Comparison of ENCODE assay signal across 1 cellular context in genomic region chr14:35826218-35826951, GRCh38.
A peak's percentile ranks its signal among the peaks of the same experiment; 100 is the strongest.
TF ChIP-seq lines count a peak whose summit lies in the region.

TSS of gene BRMS1L (plus strand) at chr14:35826338. CDS start at chr14:35826517, 179 bp downstream.

TF ChIP-seq in HepG2, 621 proteins besides CTCF, POLR2A, EP300 and RAD21 (continued from another document and continues in another):
- TF ChIP-seq ZNF784 (CRISPR knock-in tag; IDR thresholded peaks at IDR 0.05; ENCODE audit: borderline replicate concordance) (no peak; the same call in 1 of the 2 replicates), HNRNPH1 (optimal IDR thresholded peaks at IDR 0.05; ENCODE audit: low read depth, low read length) (peak; percentile 95), FOXC1 (CRISPR knock-in tag; IDR thresholded peaks at IDR 0.05; ENCODE audit: borderline replicate concordance) (peak; percentile 100), GATA4 (IDR thresholded peaks at IDR 0.05; ENCODE audit: borderline replicate concordance, low read depth) (peak; percentile 94), ZNF33B (CRISPR knock-in tag; IDR thresholded peaks at IDR 0.05) (peak; percentile 99), ZSCAN31 (CRISPR knock-in tag; IDR thresholded peaks at IDR 0.05; ENCODE audit: low read depth) (peak; percentile 99), ETV5 (CRISPR knock-in tag; IDR thresholded peaks at IDR 0.05; ENCODE audit: borderline replicate concordance) (peak; percentile 71), FOSL1 (CRISPR knock-in tag; IDR thresholded peaks at IDR 0.05; ENCODE audit: borderline replicate concordance) (peak; percentile 39; the same call in 1 of the 2 replicates), MYC (CRISPR knock-in tag; IDR thresholded peaks at IDR 0.05; ENCODE audit: borderline replicate concordance) (peak; percentile 99), AHR (CRISPR knock-in tag; IDR thresholded peaks at IDR 0.05) (peak; percentile 99), ZNF790 (CRISPR knock-in tag; IDR thresholded peaks at IDR 0.05; ENCODE audit: borderline replicate concordance) (peak; percentile 99), ZNF337 (CRISPR knock-in tag; IDR thresholded peaks at IDR 0.05; ENCODE audit: borderline replicate concordance, low read depth) (peak; percentile 99), MTF2 (CRISPR knock-in tag; IDR thresholded peaks at IDR 0.05; ENCODE audit: borderline replicate concordance) (no peak; the same call in 1 of the 2 replicates), TBX2 (CRISPR knock-in tag; IDR thresholded peaks at IDR 0.05; ENCODE audit: borderline replicate concordance) (peak; percentile 98), RAD51 (IDR thresholded peaks at IDR 0.05; ENCODE audit: borderline replicate concordance) (no peak), FOXA1 (IDR thresholded peaks at IDR 0.05) (no peak), FOXA1 (CRISPR knock-in tag; IDR thresholded peaks at IDR 0.05) (peak; percentile 20; the same call in 1 of the 2 replicates), ZNF468 (CRISPR knock-in tag; IDR thresholded peaks at IDR 0.05) (peak; percentile 99; the same call in 1 of the 2 replicates), ZSCAN22 (CRISPR knock-in tag; IDR thresholded peaks at IDR 0.05) (peak; percentile 86), ZNF274 (CRISPR knock-in tag; IDR thresholded peaks at IDR 0.05) (peak; percentile 99), RBFOX2 (IDR thresholded peaks at IDR 0.05; ENCODE audit: low read depth, low read length) (peak; percentile 100), NR1H2 (CRISPR knock-in tag; IDR thresholded peaks at IDR 0.05; ENCODE audit: borderline replicate concordance, low read depth) (peak; percentile 91), ZNF776 (CRISPR knock-in tag; IDR thresholded peaks at IDR 0.05) (peak; percentile 100), POLR2AphosphoS2 (IDR thresholded peaks at IDR 0.05; ENCODE audit: low read depth, low read length) (peak; percentile 71; the same call in 1 of the 2 replicates), KAT7 (CRISPR knock-in tag; IDR thresholded peaks at IDR 0.05; ENCODE audit: borderline replicate concordance) (peak; percentile 100), ZFYVE20 (CRISPR knock-in tag; IDR thresholded peaks at IDR 0.05; ENCODE audit: borderline replicate concordance, low read depth) (peak; percentile 98), CCDC6 (CRISPR knock-in tag; IDR thresholded peaks at IDR 0.05) (peak; percentile 99), HDAC1 (CRISPR knock-in tag; IDR thresholded peaks at IDR 0.05) (peak; percentile 98), RELA (CRISPR knock-in tag; IDR thresholded peaks at IDR 0.05) (peak; percentile 96; the same call in 1 of the 2 replicates), ZNF839 (CRISPR knock-in tag; IDR thresholded peaks at IDR 0.05; ENCODE audit: borderline replicate concordance) (peak; percentile 100), TCF7 (IDR thresholded peaks at IDR 0.05; ENCODE audit: low read depth) (no peak), HNF4A (CRISPR knock-in tag; IDR thresholded peaks at IDR 0.05) (no peak; the same call in 1 of the 2 replicates), HMGA1 (CRISPR knock-in tag; conservative IDR thresholded peaks at IDR 0.05) (no peak), GMEB2 (CRISPR knock-in tag; IDR thresholded peaks at IDR 0.05; ENCODE audit: low read depth) (peak; percentile 50; the same call in 1 of the 2 replicates), FOXK1 (CRISPR knock-in tag; IDR thresholded peaks at IDR 0.05; ENCODE audit: borderline replicate concordance, low read depth) (peak; percentile 67), MAFK (conservative IDR thresholded peaks at IDR 0.05 in 1 of 2, IDR thresholded peaks at IDR 0.05 in 1 of 2; ENCODE audit: low read length in 2 of 2) (peak; percentile 12 to 13; a peak in 1 of 4 replicates), ZNF761 (CRISPR knock-in tag; conservative IDR thresholded peaks at IDR 0.05) (peak; percentile 99), ZNF317 (CRISPR knock-in tag; IDR thresholded peaks at IDR 0.05) (peak; percentile 95), ATAD3A (CRISPR knock-in tag; IDR thresholded peaks at IDR 0.05) (peak; percentile 97; the same call in 1 of the 2 replicates), ZNF569 (CRISPR knock-in tag; IDR thresholded peaks at IDR 0.05; ENCODE audit: borderline replicate concordance) (peak; percentile 90; the same call in 1 of the 2 replicates), ZNF329 (CRISPR knock-in tag; IDR thresholded peaks at IDR 0.05; ENCODE audit: low read depth) (peak; percentile 93), SATB2 (CRISPR knock-in tag; IDR thresholded peaks at IDR 0.05) (no peak; the same call in 1 of the 2 replicates), ZBTB33 (CRISPR knock-in tag; IDR thresholded peaks at IDR 0.05) (peak; percentile 46; the same call in 1 of the 2 replicates), ZNF564 (CRISPR knock-in tag; IDR thresholded peaks at IDR 0.05) (peak; percentile 97), SIN3B (IDR thresholded peaks at IDR 0.05; ENCODE audit: low read length) (peak; percentile 73), TAF1 (CRISPR knock-in tag; IDR thresholded peaks at IDR 0.05) (peak; percentile 100), ZNF781 (CRISPR knock-in tag; IDR thresholded peaks at IDR 0.05; ENCODE audit: borderline replicate concordance, not compliant biosample characterization) (peak; percentile 95), ZNF263 (CRISPR knock-in tag; IDR thresholded peaks at IDR 0.05) (peak; percentile 82), ZNF550 (CRISPR knock-in tag; IDR thresholded peaks at IDR 0.05; ENCODE audit: borderline replicate concordance) (peak; percentile 100), ARNT (IDR thresholded peaks at IDR 0.05) (no peak), JDP2 (CRISPR knock-in tag; IDR thresholded peaks at IDR 0.05; ENCODE audit: borderline replicate concordance) (no peak), ATF5 (CRISPR knock-in tag; IDR thresholded peaks at IDR 0.05; ENCODE audit: low read depth) (peak; percentile 99)
- TF ChIP-seq, protein P1, sequence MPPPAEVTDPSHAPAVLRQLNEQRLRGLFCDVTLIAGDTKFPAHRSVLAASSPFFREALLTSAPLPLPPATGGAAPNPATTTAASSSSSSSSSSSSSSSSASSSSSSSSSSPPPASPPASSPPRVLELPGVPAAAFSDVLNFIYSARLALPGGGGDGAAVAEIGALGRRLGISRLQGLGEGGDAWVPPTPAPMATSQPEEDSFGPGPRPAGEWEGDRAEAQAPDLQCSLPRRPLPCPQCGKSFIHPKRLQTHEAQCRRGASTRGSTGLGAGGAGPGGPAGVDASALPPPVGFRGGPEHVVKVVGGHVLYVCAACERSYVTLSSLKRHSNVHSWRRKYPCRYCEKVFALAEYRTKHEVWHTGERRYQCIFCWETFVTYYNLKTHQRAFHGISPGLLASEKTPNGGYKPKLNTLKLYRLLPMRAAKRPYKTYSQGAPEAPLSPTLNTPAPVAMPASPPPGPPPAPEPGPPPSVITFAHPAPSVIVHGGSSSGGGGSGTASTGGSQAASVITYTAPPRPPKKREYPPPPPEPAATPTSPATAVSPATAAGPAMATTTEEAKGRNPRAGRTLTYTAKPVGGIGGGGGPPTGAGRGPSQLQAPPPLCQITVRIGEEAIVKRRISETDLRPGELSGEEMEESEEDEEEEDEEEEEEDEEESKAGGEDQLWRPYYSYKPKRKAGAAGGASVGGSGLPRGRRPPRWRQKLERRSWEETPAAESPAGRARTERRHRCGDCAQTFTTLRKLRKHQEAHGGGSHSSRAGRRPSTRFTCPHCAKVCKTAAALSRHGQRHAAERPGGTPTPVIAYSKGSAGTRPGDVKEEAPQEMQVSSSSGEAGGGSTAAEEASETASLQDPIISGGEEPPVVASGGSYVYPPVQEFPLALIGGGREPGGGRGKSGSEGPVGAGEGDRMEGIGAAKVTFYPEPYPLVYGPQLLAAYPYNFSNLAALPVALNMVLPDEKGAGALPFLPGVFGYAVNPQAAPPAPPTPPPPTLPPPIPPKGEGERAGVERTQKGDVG (CRISPR knock-in tag; IDR thresholded peaks at IDR 0.05; ENCODE audit: borderline replicate concordance) = peak; percentile 100
- TF ChIP-seq, protein P2, sequence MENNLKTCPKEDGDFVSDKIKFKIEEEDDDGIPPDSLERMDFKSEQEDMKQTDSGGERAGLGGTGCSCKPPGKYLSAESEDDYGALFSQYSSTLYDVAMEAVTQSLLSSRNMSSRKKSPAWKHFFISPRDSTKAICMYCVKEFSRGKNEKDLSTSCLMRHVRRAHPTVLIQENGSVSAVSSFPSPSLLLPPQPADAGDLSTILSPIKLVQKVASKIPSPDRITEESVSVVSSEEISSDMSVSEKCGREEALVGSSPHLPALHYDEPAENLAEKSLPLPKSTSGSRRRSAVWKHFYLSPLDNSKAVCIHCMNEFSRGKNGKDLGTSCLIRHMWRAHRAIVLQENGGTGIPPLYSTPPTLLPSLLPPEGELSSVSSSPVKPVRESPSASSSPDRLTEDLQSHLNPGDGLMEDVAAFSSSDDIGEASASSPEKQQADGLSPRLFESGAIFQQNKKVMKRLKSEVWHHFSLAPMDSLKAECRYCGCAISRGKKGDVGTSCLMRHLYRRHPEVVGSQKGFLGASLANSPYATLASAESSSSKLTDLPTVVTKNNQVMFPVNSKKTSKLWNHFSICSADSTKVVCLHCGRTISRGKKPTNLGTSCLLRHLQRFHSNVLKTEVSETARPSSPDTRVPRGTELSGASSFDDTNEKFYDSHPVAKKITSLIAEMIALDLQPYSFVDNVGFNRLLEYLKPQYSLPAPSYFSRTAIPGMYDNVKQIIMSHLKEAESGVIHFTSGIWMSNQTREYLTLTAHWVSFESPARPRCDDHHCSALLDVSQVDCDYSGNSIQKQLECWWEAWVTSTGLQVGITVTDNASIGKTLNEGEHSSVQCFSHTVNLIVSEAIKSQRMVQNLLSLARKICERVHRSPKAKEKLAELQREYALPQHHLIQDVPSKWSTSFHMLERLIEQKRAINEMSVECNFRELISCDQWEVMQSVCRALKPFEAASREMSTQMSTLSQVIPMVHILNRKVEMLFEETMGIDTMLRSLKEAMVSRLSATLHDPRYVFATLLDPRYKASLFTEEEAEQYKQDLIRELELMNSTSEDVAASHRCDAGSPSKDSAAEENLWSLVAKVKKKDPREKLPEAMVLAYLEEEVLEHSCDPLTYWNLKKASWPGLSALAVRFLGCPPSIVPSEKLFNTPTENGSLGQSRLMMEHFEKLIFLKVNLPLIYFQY (CRISPR knock-in tag; IDR thresholded peaks at IDR 0.05; ENCODE audit: borderline replicate concordance) = peak; percentile 97
- TF ChIP-seq, protein P3, sequence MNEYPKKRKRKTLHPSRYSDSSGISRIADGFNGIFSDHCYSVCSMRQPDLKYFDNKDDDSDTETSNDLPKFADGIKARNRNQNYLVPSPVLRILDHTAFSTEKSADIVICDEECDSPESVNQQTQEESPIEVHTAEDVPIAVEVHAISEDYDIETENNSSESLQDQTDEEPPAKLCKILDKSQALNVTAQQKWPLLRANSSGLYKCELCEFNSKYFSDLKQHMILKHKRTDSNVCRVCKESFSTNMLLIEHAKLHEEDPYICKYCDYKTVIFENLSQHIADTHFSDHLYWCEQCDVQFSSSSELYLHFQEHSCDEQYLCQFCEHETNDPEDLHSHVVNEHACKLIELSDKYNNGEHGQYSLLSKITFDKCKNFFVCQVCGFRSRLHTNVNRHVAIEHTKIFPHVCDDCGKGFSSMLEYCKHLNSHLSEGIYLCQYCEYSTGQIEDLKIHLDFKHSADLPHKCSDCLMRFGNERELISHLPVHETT (CRISPR knock-in tag; conservative IDR thresholded peaks at IDR 0.05) = peak; percentile 92
- TF ChIP-seq, protein P4, sequence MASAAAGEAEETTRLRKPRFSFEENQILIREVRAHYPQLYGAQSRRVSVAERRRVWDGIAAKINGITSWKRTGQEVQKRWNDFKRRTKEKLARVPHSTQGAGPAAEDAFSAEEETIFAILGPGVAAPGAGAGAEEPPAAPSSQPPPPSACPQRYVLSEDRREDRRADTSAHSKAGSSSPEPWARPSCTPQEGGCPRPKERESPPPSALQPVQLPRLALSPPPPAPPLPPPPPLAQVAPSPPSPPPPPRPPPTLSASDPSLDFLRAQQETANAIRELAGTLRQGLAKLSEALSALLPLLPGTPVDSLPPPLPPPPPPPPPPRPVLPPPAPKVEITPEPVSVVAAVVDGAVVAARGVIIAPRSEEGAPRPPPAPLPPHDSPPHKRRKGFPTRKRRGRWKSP (CRISPR knock-in tag; IDR thresholded peaks at IDR 0.05) = peak; percentile 96
